ENCODE assay signal across 1 cellular context in the genomic region with DNA sequence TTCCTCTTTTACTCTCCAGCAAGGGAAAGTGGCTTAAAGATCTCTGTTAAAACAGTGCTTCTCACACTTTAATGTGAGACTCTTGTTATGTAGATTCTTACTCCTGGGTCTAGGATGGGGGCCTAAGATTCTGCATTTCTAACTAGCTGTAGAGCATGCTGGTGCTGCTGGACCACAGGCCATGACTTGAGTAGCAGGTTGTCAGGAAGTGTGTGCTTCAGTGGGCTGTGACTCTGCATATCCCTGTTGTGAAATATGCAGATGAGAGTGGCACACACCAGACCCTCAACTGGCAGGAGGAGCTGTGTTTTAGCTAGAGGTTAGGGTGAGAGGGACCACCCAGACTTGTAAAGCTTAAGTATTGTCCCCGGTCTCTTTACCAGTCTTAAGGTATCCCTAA.
TF ChIP-seq lines count a peak whose summit lies in the region.

No MANE protein-coding gene starts in this region.

TF ChIP-seq in liver, 16 proteins besides CTCF, POLR2A, EP300 and RAD21 (continued from another document):
- TF ChIP-seq, protein P1, sequence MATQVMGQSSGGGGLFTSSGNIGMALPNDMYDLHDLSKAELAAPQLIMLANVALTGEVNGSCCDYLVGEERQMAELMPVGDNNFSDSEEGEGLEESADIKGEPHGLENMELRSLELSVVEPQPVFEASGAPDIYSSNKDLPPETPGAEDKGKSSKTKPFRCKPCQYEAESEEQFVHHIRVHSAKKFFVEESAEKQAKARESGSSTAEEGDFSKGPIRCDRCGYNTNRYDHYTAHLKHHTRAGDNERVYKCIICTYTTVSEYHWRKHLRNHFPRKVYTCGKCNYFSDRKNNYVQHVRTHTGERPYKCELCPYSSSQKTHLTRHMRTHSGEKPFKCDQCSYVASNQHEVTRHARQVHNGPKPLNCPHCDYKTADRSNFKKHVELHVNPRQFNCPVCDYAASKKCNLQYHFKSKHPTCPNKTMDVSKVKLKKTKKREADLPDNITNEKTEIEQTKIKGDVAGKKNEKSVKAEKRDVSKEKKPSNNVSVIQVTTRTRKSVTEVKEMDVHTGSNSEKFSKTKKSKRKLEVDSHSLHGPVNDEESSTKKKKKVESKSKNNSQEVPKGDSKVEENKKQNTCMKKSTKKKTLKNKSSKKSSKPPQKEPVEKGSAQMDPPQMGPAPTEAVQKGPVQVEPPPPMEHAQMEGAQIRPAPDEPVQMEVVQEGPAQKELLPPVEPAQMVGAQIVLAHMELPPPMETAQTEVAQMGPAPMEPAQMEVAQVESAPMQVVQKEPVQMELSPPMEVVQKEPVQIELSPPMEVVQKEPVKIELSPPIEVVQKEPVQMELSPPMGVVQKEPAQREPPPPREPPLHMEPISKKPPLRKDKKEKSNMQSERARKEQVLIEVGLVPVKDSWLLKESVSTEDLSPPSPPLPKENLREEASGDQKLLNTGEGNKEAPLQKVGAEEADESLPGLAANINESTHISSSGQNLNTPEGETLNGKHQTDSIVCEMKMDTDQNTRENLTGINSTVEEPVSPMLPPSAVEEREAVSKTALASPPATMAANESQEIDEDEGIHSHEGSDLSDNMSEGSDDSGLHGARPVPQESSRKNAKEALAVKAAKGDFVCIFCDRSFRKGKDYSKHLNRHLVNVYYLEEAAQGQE (IDR thresholded peaks at IDR 0.05): peak; percentile 31
- TF ChIP-seq SP1 (IDR thresholded peaks at IDR 0.05): no peak
- no peak for TF ChIP-seq FOXA2 (IDR thresholded peaks at IDR 0.05)
TF ChIP-seq in liver: peak in this region for 1.
